12 cellular contexts compared by ENCODE assay signal in genomic region chr3:64444619-64445317, GRCh38.
A peak's percentile ranks its signal among the peaks of the same experiment; 100 is the strongest.
DNase-seq lines count a peak whose midpoint lies in the region; ATAC-seq, FAIRE-seq and TF ChIP-seq lines count a peak whose summit lies in the region.
"Had no signal": no experiment of that assay in that cellular context is flagged by ENCODE, and none has a peak within 500 bp of the region (broad histone marks: within the 10 kb centered on the region; RNA-seq: fewer than 3 reads in every experiment).

No MANE protein-coding gene starts in this region.

- H3K27ac ChIP-seq in Peyer's patch (peak overlapping the region in 1 of 4 donors; percentile 31), cardiac muscle cell (no peak overlapping the region), pancreas (peak overlapping the region in 1 of 4 donors; percentile 38)

- intact Hi-C loops in pancreas (cut with DNase I): no loop called here

- no peak for DNase-seq in AG09319 (ENCODE audit: extremely low read depth, low read depth)
- no peak for DNase-seq in Peyer's patch
- no peak for DNase-seq in cardiac muscle cell (ENCODE audit: low read depth in 1 of 2, low spot score in 1 of 2)
- peak in 4 of 6 donors; percentile 19 to 66 (median 46) for DNase-seq in pancreas
- DNase-seq in nucleus accumbens (lab: John Stamatoyannopoulos, UW): no peak
- DNase-seq in activated CD4-positive, alpha-beta T cell treated with anti-CD3 and anti-CD28 coated beads for 1 hour: no peak
- no peak for DNase-seq in NCI-H2196 treated with DMSO at 0.1 percent for 48 hours (lab: John Stamatoyannopoulos, UW; ENCODE audit: unreplicated experiment)
- DNase-seq in NK-92 (lab: John Stamatoyannopoulos, UW; ENCODE audit: unreplicated experiment): no peak
- DNase-seq: activated effector memory CD4-positive, alpha-beta T cell treated with Interleukin-2 at 50 U/mL for 16 hours; immature natural killer cell; RPMI8226 had no signal

- H3K4me3 ChIP-seq in Peyer's patch (peak overlapping the region; percentile 28 to 54 (median 36)), cardiac muscle cell (peak overlapping the region; percentile 63), pancreas (peak overlapping the region; percentile 61 to 74 (median 68))
- H3K4me3 ChIP-seq: K562 had no signal

- WGBS in pancreas, 2 donors: 1% methylated on average over 34 to 54 of the region's 54 CpGs

- peak; percentile 24 for TF ChIP-seq CTCF in AG09319 (IDR thresholded peaks at IDR 0.05; ENCODE audit: low read depth, low read length)
- TF ChIP-seq CTCF in Peyer's patch (IDR thresholded peaks at IDR 0.05): no peak
- TF ChIP-seq CTCF in cardiac muscle cell (IDR thresholded peaks at IDR 0.05; ENCODE audit: low read depth, low read length): peak; percentile 16
- no peak for TF ChIP-seq CTCF in pancreas (IDR thresholded peaks at IDR 0.05)

- FAIRE-seq in pancreas (lab: Jason Lieb, UNC): no peak
- FAIRE-seq: K562 had no signal

- no peak for TF ChIP-seq POLR2A in Peyer's patch (IDR thresholded peaks at IDR 0.05)

- peak; percentile 47 to 61 (median 55) for ATAC-seq in pancreas
- ATAC-seq: K562 had no signal

- H3K36me3 ChIP-seq in Peyer's patch: no peaks in the 10 kb centered on the region
- H3K36me3 ChIP-seq in cardiac muscle cell: no peaks in the 10 kb centered on the region
- H3K36me3 ChIP-seq in pancreas: no peaks in the 10 kb centered on the region

- H3K9me3 ChIP-seq in Peyer's patch: no peaks in the 10 kb centered on the region
- no peaks in the 10 kb centered on the region for H3K9me3 ChIP-seq in cardiac muscle cell (ENCODE audit: low read depth)
- H3K9me3 ChIP-seq in pancreas: no peaks in the 10 kb centered on the region

- peaks cover 0 to 4% of the 10 kb centered on the region in 2 donors for H3K27me3 ChIP-seq in Peyer's patch
- H3K27me3 ChIP-seq in cardiac muscle cell: peaks cover 55% of the 10 kb centered on the region
- H3K27me3 ChIP-seq in pancreas: no peaks in the 10 kb centered on the region

- peaks cover 0 to 6% (median 0%) of the 10 kb centered on the region in 4 donors for H3K4me1 ChIP-seq in Peyer's patch
- H3K4me1 ChIP-seq in cardiac muscle cell (ENCODE audit: low read depth): no peaks in the 10 kb centered on the region
- H3K4me1 ChIP-seq in pancreas: peaks cover 10 to 25% (median 24%) of the 10 kb centered on the region in 3 donors

Comparison
In these comparisons a context has a peak if more than half of its experiments do, and no peak if none do; other contexts are left out.
1. DNase-seq: peak in pancreas (4 of 6); none in AG09319 (single experiment), Peyer's patch (0 of 3), cardiac muscle cell (0 of 2), nucleus accumbens (0 of 56), activated CD4-positive, alpha-beta T cell treated with anti-CD3 and anti-CD28 coated beads for 1 hour (single experiment), NCI-H2196 treated with DMSO at 0.1 percent for 48 hours (single experiment) and NK-92 (single experiment).
2. CTCF ChIP-seq: peak in AG09319 (single experiment) and cardiac muscle cell (single experiment); none in Peyer's patch (0 of 6) and pancreas (0 of 4).
3. Peak in every context shown above with its lines, with median percentiles within 50 percentile points of each other: H3K4me3 ChIP-seq.